In genomic region chr15:52101542-52102340, GRCh38 we compare ENCODE assay signal across 2 cellular contexts.
TF ChIP-seq lines count a peak whose summit lies in the region.

No MANE protein-coding gene starts in this region.

TF ChIP-seq in IMR-90, 13 proteins besides CTCF, POLR2A, EP300 and RAD21:
- TF ChIP-seq FOS (IDR thresholded peaks at IDR 0.05; ENCODE audit: low read depth, low read length) (no peak), NFE2L2 (IDR thresholded peaks at IDR 0.05; ENCODE audit: low read depth, low read length) (no peak), ELK1 (IDR thresholded peaks at IDR 0.05; ENCODE audit: borderline replicate concordance, low read depth, low read length) (no peak), SMC3 (IDR thresholded peaks at IDR 0.05; ENCODE audit: low read depth, low read length) (no peak), RCOR1 (IDR thresholded peaks at IDR 0.05; ENCODE audit: insufficient replicate concordance, low read length) (no peak), RFX5 (IDR thresholded peaks at IDR 0.05; ENCODE audit: low read depth, low read length) (no peak), MAZ (IDR thresholded peaks at IDR 0.05; ENCODE audit: borderline replicate concordance, low read depth, low read length) (no peak), CHD1 (IDR thresholded peaks at IDR 0.05; ENCODE audit: low read depth, low read length) (no peak), CEBPB (IDR thresholded peaks at IDR 0.05; ENCODE audit: low read depth, low read length) (no peak), MXI1 (IDR thresholded peaks at IDR 0.05; ENCODE audit: borderline replicate concordance, low read depth, low read length) (no peak), BHLHE40 (IDR thresholded peaks at IDR 0.05; ENCODE audit: low read depth, low read length) (no peak)
- TF ChIP-seq, protein P1, sequence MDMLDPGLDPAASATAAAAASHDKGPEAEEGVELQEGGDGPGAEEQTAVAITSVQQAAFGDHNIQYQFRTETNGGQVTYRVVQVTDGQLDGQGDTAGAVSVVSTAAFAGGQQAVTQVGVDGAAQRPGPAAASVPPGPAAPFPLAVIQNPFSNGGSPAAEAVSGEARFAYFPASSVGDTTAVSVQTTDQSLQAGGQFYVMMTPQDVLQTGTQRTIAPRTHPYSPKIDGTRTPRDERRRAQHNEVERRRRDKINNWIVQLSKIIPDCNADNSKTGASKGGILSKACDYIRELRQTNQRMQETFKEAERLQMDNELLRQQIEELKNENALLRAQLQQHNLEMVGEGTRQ (IDR thresholded peaks at IDR 0.05; ENCODE audit: low read depth, low read length): no peak

TF ChIP-seq in GM12878, 131 proteins besides CTCF, POLR2A, EP300 and RAD21 (continues in another document):
- peak; percentile 60; the same call in 1 of the 2 replicates for TF ChIP-seq ATF7 (IDR thresholded peaks at IDR 0.05; ENCODE audit: low read depth)
- TF ChIP-seq BMI1 (IDR thresholded peaks at IDR 0.05; ENCODE audit: borderline replicate concordance): no peak; the same call in 1 of the 2 replicates
- TF ChIP-seq IKZF1 (conservative IDR thresholded peaks at IDR 0.05): peak; percentile 90
- no peak for TF ChIP-seq HDGF (IDR thresholded peaks at IDR 0.05)
- TF ChIP-seq, protein P1 (IDR thresholded peaks at IDR 0.05; ENCODE audit: borderline replicate concordance, low read depth, low read length): no peak
- TF ChIP-seq RFX5 (IDR thresholded peaks at IDR 0.05; ENCODE audit: low read depth, low read length): no peak
- TF ChIP-seq NR2F1 (conservative IDR thresholded peaks at IDR 0.05): peak; percentile 47; the same call in 1 of the 2 replicates
- TF ChIP-seq NKRF (conservative IDR thresholded peaks at IDR 0.05): 0 out of 2 replicates have a peak, but pooled peaks have one; percentile 16
- TF ChIP-seq DPF2 (IDR thresholded peaks at IDR 0.05): peak; percentile 98
- TF ChIP-seq, protein P2, sequence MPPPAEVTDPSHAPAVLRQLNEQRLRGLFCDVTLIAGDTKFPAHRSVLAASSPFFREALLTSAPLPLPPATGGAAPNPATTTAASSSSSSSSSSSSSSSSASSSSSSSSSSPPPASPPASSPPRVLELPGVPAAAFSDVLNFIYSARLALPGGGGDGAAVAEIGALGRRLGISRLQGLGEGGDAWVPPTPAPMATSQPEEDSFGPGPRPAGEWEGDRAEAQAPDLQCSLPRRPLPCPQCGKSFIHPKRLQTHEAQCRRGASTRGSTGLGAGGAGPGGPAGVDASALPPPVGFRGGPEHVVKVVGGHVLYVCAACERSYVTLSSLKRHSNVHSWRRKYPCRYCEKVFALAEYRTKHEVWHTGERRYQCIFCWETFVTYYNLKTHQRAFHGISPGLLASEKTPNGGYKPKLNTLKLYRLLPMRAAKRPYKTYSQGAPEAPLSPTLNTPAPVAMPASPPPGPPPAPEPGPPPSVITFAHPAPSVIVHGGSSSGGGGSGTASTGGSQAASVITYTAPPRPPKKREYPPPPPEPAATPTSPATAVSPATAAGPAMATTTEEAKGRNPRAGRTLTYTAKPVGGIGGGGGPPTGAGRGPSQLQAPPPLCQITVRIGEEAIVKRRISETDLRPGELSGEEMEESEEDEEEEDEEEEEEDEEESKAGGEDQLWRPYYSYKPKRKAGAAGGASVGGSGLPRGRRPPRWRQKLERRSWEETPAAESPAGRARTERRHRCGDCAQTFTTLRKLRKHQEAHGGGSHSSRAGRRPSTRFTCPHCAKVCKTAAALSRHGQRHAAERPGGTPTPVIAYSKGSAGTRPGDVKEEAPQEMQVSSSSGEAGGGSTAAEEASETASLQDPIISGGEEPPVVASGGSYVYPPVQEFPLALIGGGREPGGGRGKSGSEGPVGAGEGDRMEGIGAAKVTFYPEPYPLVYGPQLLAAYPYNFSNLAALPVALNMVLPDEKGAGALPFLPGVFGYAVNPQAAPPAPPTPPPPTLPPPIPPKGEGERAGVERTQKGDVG (CRISPR knock-in tag; IDR thresholded peaks at IDR 0.05): peak; percentile 39; the same call in 1 of the 2 replicates
- TF ChIP-seq, protein P3, sequence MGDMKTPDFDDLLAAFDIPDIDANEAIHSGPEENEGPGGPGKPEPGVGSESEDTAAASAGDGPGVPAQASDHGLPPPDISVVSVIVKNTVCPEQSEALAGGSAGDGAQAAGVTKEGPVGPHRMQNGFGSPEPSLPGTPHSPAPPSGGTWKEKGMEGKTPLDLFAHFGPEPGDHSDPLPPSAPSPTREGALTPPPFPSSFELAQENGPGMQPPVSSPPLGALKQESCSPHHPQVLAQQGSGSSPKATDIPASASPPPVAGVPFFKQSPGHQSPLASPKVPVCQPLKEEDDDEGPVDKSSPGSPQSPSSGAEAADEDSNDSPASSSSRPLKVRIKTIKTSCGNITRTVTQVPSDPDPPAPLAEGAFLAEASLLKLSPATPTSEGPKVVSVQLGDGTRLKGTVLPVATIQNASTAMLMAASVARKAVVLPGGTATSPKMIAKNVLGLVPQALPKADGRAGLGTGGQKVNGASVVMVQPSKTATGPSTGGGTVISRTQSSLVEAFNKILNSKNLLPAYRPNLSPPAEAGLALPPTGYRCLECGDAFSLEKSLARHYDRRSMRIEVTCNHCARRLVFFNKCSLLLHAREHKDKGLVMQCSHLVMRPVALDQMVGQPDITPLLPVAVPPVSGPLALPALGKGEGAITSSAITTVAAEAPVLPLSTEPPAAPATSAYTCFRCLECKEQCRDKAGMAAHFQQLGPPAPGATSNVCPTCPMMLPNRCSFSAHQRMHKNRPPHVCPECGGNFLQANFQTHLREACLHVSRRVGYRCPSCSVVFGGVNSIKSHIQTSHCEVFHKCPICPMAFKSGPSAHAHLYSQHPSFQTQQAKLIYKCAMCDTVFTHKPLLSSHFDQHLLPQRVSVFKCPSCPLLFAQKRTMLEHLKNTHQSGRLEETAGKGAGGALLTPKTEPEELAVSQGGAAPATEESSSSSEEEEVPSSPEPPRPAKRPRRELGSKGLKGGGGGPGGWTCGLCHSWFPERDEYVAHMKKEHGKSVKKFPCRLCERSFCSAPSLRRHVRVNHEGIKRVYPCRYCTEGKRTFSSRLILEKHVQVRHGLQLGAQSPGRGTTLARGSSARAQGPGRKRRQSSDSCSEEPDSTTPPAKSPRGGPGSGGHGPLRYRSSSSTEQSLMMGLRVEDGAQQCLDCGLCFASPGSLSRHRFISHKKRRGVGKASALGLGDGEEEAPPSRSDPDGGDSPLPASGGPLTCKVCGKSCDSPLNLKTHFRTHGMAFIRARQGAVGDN (IDR thresholded peaks at IDR 0.05): peak; percentile 97
- no peak for TF ChIP-seq TCF7 (IDR thresholded peaks at IDR 0.05; ENCODE audit: borderline replicate concordance)
- peak; percentile 46; the same call in 1 of the 2 replicates for TF ChIP-seq POLR2AphosphoS5 (IDR thresholded peaks at IDR 0.05; ENCODE audit: low read length)
- 0 out of 2 replicates have a peak, but pooled peaks have one; percentile 49 for TF ChIP-seq NFIC (IDR thresholded peaks at IDR 0.05; ENCODE audit: low read depth, low read length)
- 0 out of 2 replicates have a peak, but pooled peaks have one; percentile 29 for TF ChIP-seq RCOR1 (conservative IDR thresholded peaks at IDR 0.05; ENCODE audit: low read depth, low read length)
- peak; percentile 94 for TF ChIP-seq ZNF592 (IDR thresholded peaks at IDR 0.05)
- peak; percentile 65; the same call in 1 of the 2 replicates for TF ChIP-seq SMARCA5 (IDR thresholded peaks at IDR 0.05)
- TF ChIP-seq IRF4 (IDR thresholded peaks at IDR 0.05; ENCODE audit: low read depth, low read length): peak; percentile 97
- TF ChIP-seq GATAD2B (conservative IDR thresholded peaks at IDR 0.05; ENCODE audit: low read depth): peak; percentile 83; the same call in 1 of the 2 replicates
- TF ChIP-seq FOXM1 (IDR thresholded peaks at IDR 0.05; ENCODE audit: low read depth, low read length): peak; percentile 49; the same call in 1 of the 2 replicates
- TF ChIP-seq RELA (IDR thresholded peaks at IDR 0.05; ENCODE audit: borderline replicate concordance, partially characterized antibody): no peak
- TF ChIP-seq HDAC6 (IDR thresholded peaks at IDR 0.05; ENCODE audit: unreplicated experiment): no peak
- TF ChIP-seq YY1 (IDR thresholded peaks at IDR 0.05; ENCODE audit: low read depth, low read length): peak; percentile 96
- peak; percentile 60; the same call in 1 of the 2 replicates for TF ChIP-seq PAX8 (IDR thresholded peaks at IDR 0.05)
- peak; percentile 51; the same call in 1 of the 2 replicates for TF ChIP-seq RUNX3 (IDR thresholded peaks at IDR 0.05; ENCODE audit: low read length)
- TF ChIP-seq ELK1 (IDR thresholded peaks at IDR 0.05; ENCODE audit: low read depth, low read length): no peak
- no peak for TF ChIP-seq TCF3 (IDR thresholded peaks at IDR 0.05; ENCODE audit: borderline replicate concordance, insufficient read depth, low read depth, low read length)
- TF ChIP-seq CREM (IDR thresholded peaks at IDR 0.05; ENCODE audit: low read depth): peak; percentile 37; the same call in 1 of the 2 replicates
- peak; percentile 67; the same call in 1 of the 3 replicates for TF ChIP-seq POU2F2 (IDR thresholded peaks at IDR 0.05; ENCODE audit: borderline replicate concordance, low read depth, low read length)
- no peak for TF ChIP-seq CBFB (IDR thresholded peaks at IDR 0.05; ENCODE audit: low read depth)
- TF ChIP-seq SREBF2 (IDR thresholded peaks at IDR 0.05; ENCODE audit: low read length): no peak
- TF ChIP-seq ZNF24 (IDR thresholded peaks at IDR 0.05): peak; percentile 45; the same call in 1 of the 2 replicates
- TF ChIP-seq FOXK2 (IDR thresholded peaks at IDR 0.05): no peak
- TF ChIP-seq SPI1 (IDR thresholded peaks at IDR 0.05; ENCODE audit: borderline replicate concordance, insufficient read depth, low read depth, low read length): peak; percentile 100
- peak; percentile 93 for TF ChIP-seq BCL11A (IDR thresholded peaks at IDR 0.05; ENCODE audit: low read depth, low read length)
- peak in 1 of 2 experiments; percentile 48; a peak in 1 of 4 replicates for TF ChIP-seq BHLHE40 (IDR thresholded peaks at IDR 0.05; ENCODE audit: borderline replicate concordance in 1 of 2, low read depth in 2 of 2, low read length in 1 of 2)
- peak; percentile 73; the same call in 1 of the 2 replicates for TF ChIP-seq ZNF207 (IDR thresholded peaks at IDR 0.05; ENCODE audit: borderline replicate concordance)
- TF ChIP-seq ZNF217 (IDR thresholded peaks at IDR 0.05): peak; percentile 92
- TF ChIP-seq EED (IDR thresholded peaks at IDR 0.05; ENCODE audit: low read depth): peak; percentile 71
- TF ChIP-seq, protein P4, sequence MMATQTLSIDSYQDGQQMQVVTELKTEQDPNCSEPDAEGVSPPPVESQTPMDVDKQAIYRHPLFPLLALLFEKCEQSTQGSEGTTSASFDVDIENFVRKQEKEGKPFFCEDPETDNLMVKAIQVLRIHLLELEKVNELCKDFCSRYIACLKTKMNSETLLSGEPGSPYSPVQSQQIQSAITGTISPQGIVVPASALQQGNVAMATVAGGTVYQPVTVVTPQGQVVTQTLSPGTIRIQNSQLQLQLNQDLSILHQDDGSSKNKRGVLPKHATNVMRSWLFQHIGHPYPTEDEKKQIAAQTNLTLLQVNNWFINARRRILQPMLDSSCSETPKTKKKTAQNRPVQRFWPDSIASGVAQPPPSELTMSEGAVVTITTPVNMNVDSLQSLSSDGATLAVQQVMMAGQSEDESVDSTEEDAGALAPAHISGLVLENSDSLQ (IDR thresholded peaks at IDR 0.05): peak; percentile 58
- TF ChIP-seq SMC3 (IDR thresholded peaks at IDR 0.05; ENCODE audit: borderline replicate concordance, low read length): no peak
